1 cellular context compared by ENCODE assay signal in the genomic region with DNA sequence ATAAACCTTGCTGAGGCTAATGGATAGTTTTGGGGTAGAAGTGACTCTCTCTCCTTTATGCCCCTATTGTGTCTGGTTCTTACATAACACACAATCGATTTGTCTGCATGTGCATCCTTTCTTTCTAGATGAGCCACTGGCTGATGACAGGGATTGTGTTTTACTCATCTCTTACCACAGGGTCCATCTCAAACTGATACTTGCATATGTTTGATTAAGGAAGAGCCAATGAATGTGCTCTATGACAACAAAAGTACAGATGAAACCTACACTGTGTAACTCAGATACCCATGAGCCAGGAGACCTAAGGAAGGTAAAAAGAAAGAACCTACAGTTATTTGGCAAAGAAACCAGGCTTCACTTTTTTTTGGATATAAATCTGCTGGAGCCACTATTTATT.
TF ChIP-seq lines count a peak whose summit lies in the region.

No MANE protein-coding gene starts in this region.

TF ChIP-seq in GM12878, 131 proteins besides CTCF, POLR2A, EP300 and RAD21:
- TF ChIP-seq, protein P1, sequence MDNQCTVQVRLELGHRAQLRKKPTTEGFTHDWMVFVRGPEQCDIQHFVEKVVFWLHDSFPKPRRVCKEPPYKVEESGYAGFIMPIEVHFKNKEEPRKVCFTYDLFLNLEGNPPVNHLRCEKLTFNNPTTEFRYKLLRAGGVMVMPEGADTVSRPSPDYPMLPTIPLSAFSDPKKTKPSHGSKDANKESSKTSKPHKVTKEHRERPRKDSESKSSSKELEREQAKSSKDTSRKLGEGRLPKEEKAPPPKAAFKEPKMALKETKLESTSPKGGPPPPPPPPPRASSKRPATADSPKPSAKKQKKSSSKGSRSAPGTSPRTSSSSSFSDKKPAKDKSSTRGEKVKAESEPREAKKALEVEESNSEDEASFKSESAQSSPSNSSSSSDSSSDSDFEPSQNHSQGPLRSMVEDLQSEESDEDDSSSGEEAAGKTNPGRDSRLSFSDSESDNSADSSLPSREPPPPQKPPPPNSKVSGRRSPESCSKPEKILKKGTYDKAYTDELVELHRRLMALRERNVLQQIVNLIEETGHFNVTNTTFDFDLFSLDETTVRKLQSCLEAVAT (IDR thresholded peaks at IDR 0.05) = no peak
- TF ChIP-seq TCF3 (IDR thresholded peaks at IDR 0.05; ENCODE audit: borderline replicate concordance, insufficient read depth, low read depth, low read length) (no peak), MEF2A (IDR thresholded peaks at IDR 0.05; ENCODE audit: insufficient read depth, low read depth, low read length) (no peak)
- TF ChIP-seq, protein P2, sequence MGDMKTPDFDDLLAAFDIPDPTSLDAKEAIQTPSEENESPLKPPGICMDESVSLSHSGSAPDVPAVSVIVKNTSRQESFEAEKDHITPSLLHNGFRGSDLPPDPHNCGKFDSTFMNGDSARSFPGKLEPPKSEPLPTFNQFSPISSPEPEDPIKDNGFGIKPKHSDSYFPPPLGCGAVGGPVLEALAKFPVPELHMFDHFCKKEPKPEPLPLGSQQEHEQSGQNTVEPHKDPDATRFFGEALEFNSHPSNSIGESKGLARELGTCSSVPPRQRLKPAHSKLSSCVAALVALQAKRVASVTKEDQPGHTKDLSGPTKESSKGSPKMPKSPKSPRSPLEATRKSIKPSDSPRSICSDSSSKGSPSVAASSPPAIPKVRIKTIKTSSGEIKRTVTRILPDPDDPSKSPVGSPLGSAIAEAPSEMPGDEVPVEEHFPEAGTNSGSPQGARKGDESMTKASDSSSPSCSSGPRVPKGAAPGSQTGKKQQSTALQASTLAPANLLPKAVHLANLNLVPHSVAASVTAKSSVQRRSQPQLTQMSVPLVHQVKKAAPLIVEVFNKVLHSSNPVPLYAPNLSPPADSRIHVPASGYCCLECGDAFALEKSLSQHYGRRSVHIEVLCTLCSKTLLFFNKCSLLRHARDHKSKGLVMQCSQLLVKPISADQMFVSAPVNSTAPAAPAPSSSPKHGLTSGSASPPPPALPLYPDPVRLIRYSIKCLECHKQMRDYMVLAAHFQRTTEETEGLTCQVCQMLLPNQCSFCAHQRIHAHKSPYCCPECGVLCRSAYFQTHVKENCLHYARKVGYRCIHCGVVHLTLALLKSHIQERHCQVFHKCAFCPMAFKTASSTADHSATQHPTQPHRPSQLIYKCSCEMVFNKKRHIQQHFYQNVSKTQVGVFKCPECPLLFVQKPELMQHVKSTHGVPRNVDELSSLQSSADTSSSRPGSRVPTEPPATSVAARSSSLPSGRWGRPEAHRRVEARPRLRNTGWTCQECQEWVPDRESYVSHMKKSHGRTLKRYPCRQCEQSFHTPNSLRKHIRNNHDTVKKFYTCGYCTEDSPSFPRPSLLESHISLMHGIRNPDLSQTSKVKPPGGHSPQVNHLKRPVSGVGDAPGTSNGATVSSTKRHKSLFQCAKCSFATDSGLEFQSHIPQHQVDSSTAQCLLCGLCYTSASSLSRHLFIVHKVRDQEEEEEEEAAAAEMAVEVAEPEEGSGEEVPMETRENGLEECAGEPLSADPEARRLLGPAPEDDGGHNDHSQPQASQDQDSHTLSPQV (IDR thresholded peaks at IDR 0.05) = no peak
- TF ChIP-seq, protein P3, sequence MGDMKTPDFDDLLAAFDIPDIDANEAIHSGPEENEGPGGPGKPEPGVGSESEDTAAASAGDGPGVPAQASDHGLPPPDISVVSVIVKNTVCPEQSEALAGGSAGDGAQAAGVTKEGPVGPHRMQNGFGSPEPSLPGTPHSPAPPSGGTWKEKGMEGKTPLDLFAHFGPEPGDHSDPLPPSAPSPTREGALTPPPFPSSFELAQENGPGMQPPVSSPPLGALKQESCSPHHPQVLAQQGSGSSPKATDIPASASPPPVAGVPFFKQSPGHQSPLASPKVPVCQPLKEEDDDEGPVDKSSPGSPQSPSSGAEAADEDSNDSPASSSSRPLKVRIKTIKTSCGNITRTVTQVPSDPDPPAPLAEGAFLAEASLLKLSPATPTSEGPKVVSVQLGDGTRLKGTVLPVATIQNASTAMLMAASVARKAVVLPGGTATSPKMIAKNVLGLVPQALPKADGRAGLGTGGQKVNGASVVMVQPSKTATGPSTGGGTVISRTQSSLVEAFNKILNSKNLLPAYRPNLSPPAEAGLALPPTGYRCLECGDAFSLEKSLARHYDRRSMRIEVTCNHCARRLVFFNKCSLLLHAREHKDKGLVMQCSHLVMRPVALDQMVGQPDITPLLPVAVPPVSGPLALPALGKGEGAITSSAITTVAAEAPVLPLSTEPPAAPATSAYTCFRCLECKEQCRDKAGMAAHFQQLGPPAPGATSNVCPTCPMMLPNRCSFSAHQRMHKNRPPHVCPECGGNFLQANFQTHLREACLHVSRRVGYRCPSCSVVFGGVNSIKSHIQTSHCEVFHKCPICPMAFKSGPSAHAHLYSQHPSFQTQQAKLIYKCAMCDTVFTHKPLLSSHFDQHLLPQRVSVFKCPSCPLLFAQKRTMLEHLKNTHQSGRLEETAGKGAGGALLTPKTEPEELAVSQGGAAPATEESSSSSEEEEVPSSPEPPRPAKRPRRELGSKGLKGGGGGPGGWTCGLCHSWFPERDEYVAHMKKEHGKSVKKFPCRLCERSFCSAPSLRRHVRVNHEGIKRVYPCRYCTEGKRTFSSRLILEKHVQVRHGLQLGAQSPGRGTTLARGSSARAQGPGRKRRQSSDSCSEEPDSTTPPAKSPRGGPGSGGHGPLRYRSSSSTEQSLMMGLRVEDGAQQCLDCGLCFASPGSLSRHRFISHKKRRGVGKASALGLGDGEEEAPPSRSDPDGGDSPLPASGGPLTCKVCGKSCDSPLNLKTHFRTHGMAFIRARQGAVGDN (IDR thresholded peaks at IDR 0.05) = no peak
